ENCODE assay signal across 9 cellular contexts in the genomic region with DNA sequence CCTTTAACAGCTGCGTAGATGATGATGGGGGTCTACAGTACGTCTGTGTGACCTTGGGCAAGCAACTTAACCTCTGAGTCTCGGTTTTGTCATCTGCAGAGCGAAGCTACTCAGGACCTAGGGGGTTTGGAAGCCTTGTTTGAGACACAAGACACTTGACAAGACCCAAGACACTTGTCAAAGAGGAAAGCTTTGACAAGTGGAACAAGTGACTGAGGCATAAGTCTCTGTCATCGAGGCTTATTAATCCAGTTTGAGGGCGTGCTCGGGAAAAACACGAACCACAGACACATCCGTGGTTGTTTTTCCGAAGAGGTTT. TPM values are rescaled to one million over a fixed set of nuclear protein-coding genes. Genes with fewer than 3 reads are reported as not detected.
A peak's percentile ranks its signal among the peaks of the same experiment; 100 is the strongest.
DNase-seq lines count a peak whose midpoint lies in the region; ATAC-seq and TF ChIP-seq lines count a peak whose summit lies in the region.
"Had no signal": no experiment of that assay in that cellular context is flagged by ENCODE, and none has a peak within 500 bp of the region (broad histone marks: within the 10 kb centered on the region; RNA-seq: fewer than 3 reads in every experiment).

No MANE protein-coding gene starts in this region.

- H3K27ac ChIP-seq in KOPT-K1 (ENCODE audit: low read depth, low read length, poor library complexity, severe bottlenecking): peak overlapping the region; percentile 54

- POLR2A ChIA-PET in naive thymus-derived CD8-positive, alpha-beta T cell (lab: Charles Lee): interaction anchor here (0.6 to 1.6 kb wide), 5 partner anchors 28 to 285 kb away, joined by 3 to 8 read pairs (median 3); a partner anchor contains a TSS

- no peaks in the 10 kb centered on the region for H3K36me3 ChIP-seq in KOPT-K1 (ENCODE audit: insufficient read depth, low read length)

- peak in 1 of 2 donors; percentile 4 for ATAC-seq in naive thymus-derived CD8-positive, alpha-beta T cell
- ATAC-seq in HG03520 (IDR thresholded peaks at IDR 0.05; ENCODE audit: unreplicated experiment): no peak

- peak overlapping the region; percentile 78 to 96 (median 90) for H3K4me3 Mint-ChIP-seq in naive thymus-derived CD8-positive, alpha-beta T cell

- no peaks in the 10 kb centered on the region for H3K9me3 Mint-ChIP-seq in naive thymus-derived CD8-positive, alpha-beta T cell

- peak overlapping the region in 9 of 10 donors; percentile 6 to 95 (median 92) for H3K27ac Mint-ChIP-seq in naive thymus-derived CD8-positive, alpha-beta T cell

- no peaks in the 10 kb centered on the region for H3K27me3 Mint-ChIP-seq in naive thymus-derived CD8-positive, alpha-beta T cell

- H3K9me3 ChIP-seq in KOPT-K1 (ENCODE audit: insufficient read depth, low read length, poor library complexity, severe bottlenecking): no peaks in the 10 kb centered on the region

- peaks cover 0 to 1% (median 0%) of the 10 kb centered on the region in 3 donors for H3K36me3 Mint-ChIP-seq in naive thymus-derived CD8-positive, alpha-beta T cell

- TF ChIP-seq CTCF in AG09309 (IDR thresholded peaks at IDR 0.05; ENCODE audit: control insufficient read depth, insufficient read depth, low read depth, low read length, missing control alignments) (no peak), choroid plexus epithelial cell (conservative IDR thresholded peaks at IDR 0.05; ENCODE audit: low read depth, low read length) (no peak)

- DNase-seq in AG09309 (ENCODE audit: low read depth): no peak
- DNase-seq in choroid plexus epithelial cell (ENCODE audit: low read depth): no peak
- no peak for DNase-seq in naive thymus-derived CD8-positive, alpha-beta T cell
- no peak for DNase-seq in 8988T
- no peak for DNase-seq in NOMO-1 treated with DMSO at 0.1 percent for 48 hours (lab: John Stamatoyannopoulos, UW; ENCODE audit: unreplicated experiment)
- DNase-seq in GF-D8 (lab: John Stamatoyannopoulos, UW): no peak

- H3K4me1 Mint-ChIP-seq in naive thymus-derived CD8-positive, alpha-beta T cell: peaks cover 16 to 23% (median 21%) of the 10 kb centered on the region in 4 donors

- H3K4me3 ChIP-seq in AG09309 (ENCODE audit: control insufficient read depth, low read depth, low read length) (peak overlapping the region; percentile 9; the same call in 1 of the 2 replicates), choroid plexus epithelial cell (ENCODE audit: low read depth, low read length) (peak overlapping the region; percentile 34)

RNA-seq across cellular contexts. Expression of a gene that starts 0.7 kb away (rescaled TPM):
- 1 to 10 TPM; 6.9 to 8.3 TPM for total RNA-seq in naive thymus-derived CD8-positive, alpha-beta T cell
- polyA plus RNA-seq in naive thymus-derived CD8-positive, alpha-beta T cell: 1 to 10 TPM; 3.5 to 8.5 (median 4.5) TPM

RNA-seq across cellular contexts. Expression of a gene that starts 16.2 kb away (rescaled TPM):
- total RNA-seq in naive thymus-derived CD8-positive, alpha-beta T cell: not detected
- not detected for polyA plus RNA-seq in naive thymus-derived CD8-positive, alpha-beta T cell
- total RNA-seq: urinary bladder had no signal
- polyA plus RNA-seq: urinary bladder had no signal
